In genomic region chr4:102449751-102450352, GRCh38 we compare ENCODE assay signal across 8 cellular contexts. TPM values are rescaled to one million over a fixed set of nuclear protein-coding genes. Genes with fewer than 3 reads are reported as not detected.
DNase-seq lines count a peak whose midpoint lies in the region; ATAC-seq and TF ChIP-seq lines count a peak whose summit lies in the region.

No MANE protein-coding gene starts in this region.

- H3K4me1 ChIP-seq in stomach = no peaks in the 10 kb centered on the region

- H3K27me3 ChIP-seq in stomach = no peaks in the 10 kb centered on the region

- H3K9me3 Mint-ChIP-seq in memory B cell = no peaks in the 10 kb centered on the region

- H3K4me3 Mint-ChIP-seq in memory B cell = no peak overlapping the region

- H3K27ac ChIP-seq in VCaP (no peak overlapping the region), stomach (no peak overlapping the region)

- no peak for TF ChIP-seq POLR2A in stomach (IDR thresholded peaks at IDR 0.05)

- WGBS in stomach, 5 donors = 29 to 63% (median 42%) methylated on average over 4 of the region's 4 CpGs

- H3K36me3 ChIP-seq in stomach = no peaks in the 10 kb centered on the region

- H3K27ac Mint-ChIP-seq in memory B cell = no peak overlapping the region

- H3K27me3 Mint-ChIP-seq in memory B cell = no peaks in the 10 kb centered on the region

- ATAC-seq in Right ventricle myocardium inferior = peak; percentile 60
- ATAC-seq in HG02798 (IDR thresholded peaks at IDR 0.05; ENCODE audit: poor library complexity, unreplicated experiment) = peak; percentile 83
- peak; percentile 83 for ATAC-seq in memory B cell (ENCODE audit: low read depth)

- H3K9me3 ChIP-seq in stomach = no peaks in the 10 kb centered on the region

- DNase-seq in Right ventricle myocardium inferior (ENCODE audit: missing footprints) (no peak), cardiac septum (ENCODE audit: low spot score) (no peak), NCI-H2081 treated with DMSO at 0.1 percent for 48 hours (lab: John Stamatoyannopoulos, UW) (peak; percentile 30), dermis blood vessel endothelial cell (peak; percentile 79), memory B cell (ENCODE audit: low spot score in 2 of 2) (peak; percentile 28 to 57), stomach (peak; percentile 33)

- H3K4me1 Mint-ChIP-seq in memory B cell = no peaks in the 10 kb centered on the region

- intact Hi-C loops in Right ventricle myocardium inferior (cut with DNase I) (loop anchor here (5.0 kb wide), 2 partner anchors 157 to 652 kb away; no protein-coding TSS in a partner anchor), cardiac septum (cut with DNase I) (loop anchor here (5.0 kb wide), 3 partner anchors 172 to 647 kb away; partner anchors contain the start of genes BDH2 and UBE2D3), stomach (cut with DNase I; ENCODE audit: low total_unique reads) (loop anchor here (10.0 kb wide), 3 partner anchors 175 to 645 kb away; partner anchors contain the start of gene BDH2)

- H3K36me3 Mint-ChIP-seq in memory B cell = no peaks in the 10 kb centered on the region

- no peak overlapping the region for H3K4me3 ChIP-seq in stomach

- TF ChIP-seq CTCF in VCaP (conservative IDR thresholded peaks at IDR 0.05) (peak; percentile 84), stomach (IDR thresholded peaks at IDR 0.05) (peak in 4 of 7 experiments; percentile 19 to 72 (median 66))

- no peak for TF ChIP-seq EP300 in stomach (IDR thresholded peaks at IDR 0.05)

RNA-seq across cellular contexts. Expression of gene NFKB1, which starts 51.3 kb away (rescaled TPM):
- total RNA-seq in Right ventricle myocardium inferior (20.6 TPM), cardiac septum (28.7 TPM), dermis blood vessel endothelial cell (64.5 and 73.2 TPM in 2 replicates), stomach (10 to 100 TPM in 4 of 5 donors, 1 to 10 TPM in 1; 9.6 to 36.5 (median 23.0) TPM)
- polyA plus RNA-seq in stomach = 10 to 100 TPM; 10.4 to 19.7 (median 15.3) TPM

Comparison
In these comparisons a context has a peak if more than half of its experiments do, and no peak if none do; other contexts are left out.
1. DNase-seq: peak in NCI-H2081 treated with DMSO at 0.1 percent for 48 hours (single experiment), dermis blood vessel endothelial cell (single experiment), memory B cell (2 of 2) and stomach (single experiment); none in Right ventricle myocardium inferior (single experiment) and cardiac septum (single experiment).
2. Peak in every context shown above with its lines, with median percentiles within 50 percentile points of each other: ATAC-seq.